ENCODE assay signal across 8 cellular contexts in genomic region chr6:46419576-46420002, GRCh38.
A peak's percentile ranks its signal among the peaks of the same experiment; 100 is the strongest.
DNase-seq lines count a peak whose midpoint lies in the region; ATAC-seq and TF ChIP-seq lines count a peak whose summit lies in the region.

No MANE protein-coding gene starts in this region.

- peak; percentile 83 to 86 for TF ChIP-seq CTCF in fibroblast of lung (conservative IDR thresholded peaks at IDR 0.05 in 1 of 2, IDR thresholded peaks at IDR 0.05 in 1 of 2; ENCODE audit: low read depth in 1 of 2, low read length in 2 of 2)

- H3K79me1 ChIP-seq in neuronal stem cell (ENCODE audit: low read depth, low read length): no peaks in the 10 kb centered on the region

- H4K20me1 ChIP-seq in fibroblast of lung (ENCODE audit: control insufficient read depth, extremely low read depth, insufficient read depth, low read length): no peaks in the 10 kb centered on the region

- no peak overlapping the region for H3K27ac ChIP-seq in fibroblast of lung (ENCODE audit: insufficient read depth, low read length)
- no peak overlapping the region for H3K27ac ChIP-seq in neuronal stem cell (replicated peaks; ENCODE audit: low read length)

- no peak overlapping the region for H3K14ac ChIP-seq in neuronal stem cell (ENCODE audit: low read length)

- in situ Hi-C loops in ACHN (cut with HindIII; ENCODE audit: low pct_ligation_motif_present, low pct_unique_long_range_greater_than_20kb, low sequenced_read_pairs): no loop called here

- H3K9ac ChIP-seq in fibroblast of lung (ENCODE audit: insufficient read depth, low read length): no peak overlapping the region
- H3K9ac ChIP-seq in neuronal stem cell (ENCODE audit: low read depth, low read length, poor library complexity): no peak overlapping the region

- H3K4me2 ChIP-seq in fibroblast of lung (ENCODE audit: extremely low read depth, insufficient read depth, low read length): no peak overlapping the region
- no peak overlapping the region for H3K4me2 ChIP-seq in neuronal stem cell (ENCODE audit: insufficient read depth, low read length, poor library complexity, severe bottlenecking)

- no peak overlapping the region for H4K91ac ChIP-seq in neuronal stem cell (ENCODE audit: low read depth, low read length, poor library complexity)

- H3K27me3 ChIP-seq in fibroblast of lung (ENCODE audit: control insufficient read depth, insufficient read depth, low read length) (no peaks in the 10 kb centered on the region), neuronal stem cell (ENCODE audit: control insufficient read depth in 3 of 3, insufficient read depth in 3 of 3, low read depth in 1 of 3, low read length in 3 of 3) (no peaks in the 10 kb centered on the region)

- H2AFZ ChIP-seq in fibroblast of lung (ENCODE audit: low read length) (no peak overlapping the region), neuronal stem cell (ENCODE audit: low read length) (no peak overlapping the region)

- ATAC-seq in GM21528 (IDR thresholded peaks at IDR 0.05; ENCODE audit: low FRiP score, unreplicated experiment) (no peak), GM21526 (IDR thresholded peaks at IDR 0.05; ENCODE audit: low FRiP score, unreplicated experiment) (no peak)

- H3K36me3 ChIP-seq in fibroblast of lung (ENCODE audit: control insufficient read depth, insufficient read depth, low read length) (no peaks in the 10 kb centered on the region), neuronal stem cell (replicated peaks in 1 of 2; ENCODE audit: control insufficient read depth in 2 of 2, insufficient read depth in 2 of 2, low read length in 2 of 2) (no peaks in the 10 kb centered on the region)

- no peaks in the 10 kb centered on the region for H3K9me3 ChIP-seq in fibroblast of lung (ENCODE audit: control insufficient read depth, insufficient read depth, low read depth, low read length)
- H3K9me3 ChIP-seq in neuronal stem cell (replicated peaks in 1 of 2; ENCODE audit: control insufficient read depth in 2 of 2, insufficient read depth in 1 of 2, low read depth in 1 of 2, low read length in 2 of 2): peaks cover 0 to 1% of the 10 kb centered on the region in 2 donors

- no peaks in the 10 kb centered on the region for H3K4me1 ChIP-seq in fibroblast of lung (ENCODE audit: control insufficient read depth, extremely low read depth, insufficient read depth, low read length)
- H3K4me1 ChIP-seq in neuronal stem cell (ENCODE audit: control insufficient read depth in 2 of 2, insufficient read depth in 1 of 2, low read depth in 1 of 2, low read length in 2 of 2): no peaks in the 10 kb centered on the region

- H3K23ac ChIP-seq in neuronal stem cell (ENCODE audit: low read depth, low read length, poor library complexity): no peak overlapping the region

- DNase-seq in ACHN (peak; percentile 62), GM04504 (ENCODE audit: low read depth) (peak; percentile 46), NCI-H1105 treated with DMSO at 0.1 percent for 48 hours (lab: John Stamatoyannopoulos, UW) (peak; percentile 72), SW480 (ENCODE audit: low spot score) (peak; percentile 43), fibroblast of lung (ENCODE audit: low read depth in 2 of 2) (peak; percentile 48 to 85), neuronal stem cell (ENCODE audit: low spot score) (peak; percentile 47)

- WGBS in neuronal stem cell (ENCODE audit: extremely low coverage in 2 of 2, insufficient read length in 2 of 2, insufficient replicate concordance in 1 of 2), 2 donors: no CpG with 5 or more reads among the region's 2 CpGs

- no peak overlapping the region for H2BK12ac ChIP-seq in neuronal stem cell (ENCODE audit: low read length)

- H2BK5ac ChIP-seq in neuronal stem cell (ENCODE audit: low read length): no peak overlapping the region

- H2BK15ac ChIP-seq in neuronal stem cell (ENCODE audit: low read length): no peak overlapping the region

- H3K79me2 ChIP-seq in fibroblast of lung (ENCODE audit: control insufficient read depth, insufficient read depth, low read length): no peaks in the 10 kb centered on the region

- H3K18ac ChIP-seq in neuronal stem cell (ENCODE audit: low read length): no peak overlapping the region

- H3K4me3 ChIP-seq in fibroblast of lung (replicated peaks in 1 of 4; ENCODE audit: control extremely low read depth in 1 of 4, insufficient read depth in 1 of 4, low read depth in 3 of 4, low read length in 4 of 4) (no peak overlapping the region), neuronal stem cell (ENCODE audit: low read length in 2 of 2) (no peak overlapping the region)

- no peak overlapping the region for H2BK120ac ChIP-seq in neuronal stem cell (ENCODE audit: low read depth, low read length)

- no peak overlapping the region for H2AK5ac ChIP-seq in neuronal stem cell (ENCODE audit: low read depth, low read length)

- no peak overlapping the region for H3K4ac ChIP-seq in neuronal stem cell (ENCODE audit: low read length)

- no peak overlapping the region for H4K8ac ChIP-seq in neuronal stem cell (ENCODE audit: low read depth, low read length)
